In genomic region chr3:143433787-143434378, GRCh38 we compare ENCODE assay signal across 8 cellular contexts.
DNase-seq lines count a peak whose midpoint lies in the region; ATAC-seq and TF ChIP-seq lines count a peak whose summit lies in the region.

No MANE protein-coding gene starts in this region.

- H3K9me3 ChIP-seq in Peyer's patch (no peaks in the 10 kb centered on the region), hepatocyte (ENCODE audit: low read depth) (no peaks in the 10 kb centered on the region)

- H4K20me1 ChIP-seq in hepatocyte (ENCODE audit: insufficient read depth, poor library complexity, severe bottlenecking): no peaks in the 10 kb centered on the region

- no peak overlapping the region for H3K4me2 ChIP-seq in hepatocyte

- H3K4me1 ChIP-seq in Peyer's patch (peaks cover 0 to 15% (median 0%) of the 10 kb centered on the region in 4 donors), hepatocyte (ENCODE audit: insufficient read depth) (peaks cover 4% of the 10 kb centered on the region)

- no peaks in the 10 kb centered on the region for H3K9me2 ChIP-seq in hepatocyte (replicated peaks; ENCODE audit: insufficient read depth)

- POLR2A ChIA-PET in AG04449 (lab: Yijun Ruan, JAX) (no interaction called here), GM10248 (lab: Yijun Ruan, JAX) (no interaction called here)

- CTCF ChIA-PET in AG04449 (lab: Yijun Ruan, JAX): interaction anchor here (1.3 to 1.6 kb wide), 2 partner anchors 9 to 209 kb away, joined by 3 to 5 read pairs; no protein-coding TSS in a partner anchor
- CTCF ChIA-PET in GM10248 (lab: Yijun Ruan, JAX): interaction anchor here (0.6 to 6.8 kb wide), 43 partner anchors 8 to 342 kb away, joined by 3 to 57 read pairs (median 4); no protein-coding TSS in a partner anchor

- H3K27ac ChIP-seq in Peyer's patch: no peak overlapping the region
- H3K27ac ChIP-seq in hepatocyte: no peak overlapping the region

- no peak overlapping the region for H2AFZ ChIP-seq in hepatocyte

- no peaks in the 10 kb centered on the region for H3K79me2 ChIP-seq in hepatocyte

- WGBS in hepatocyte (ENCODE audit: low lambda C conversion rate, missing lambda C conversion rate): 70% methylated on average over 4 of the region's 4 CpGs

- no peaks in the 10 kb centered on the region for H3K27me3 ChIP-seq in Peyer's patch
- no peaks in the 10 kb centered on the region for H3K27me3 ChIP-seq in hepatocyte

- TF ChIP-seq CTCF in AG04449 (IDR thresholded peaks at IDR 0.05; ENCODE audit: insufficient read depth, low read length, missing control alignments): peak; percentile 13
- peak; percentile 41 for TF ChIP-seq CTCF in GM10248 (IDR thresholded peaks at IDR 0.05; ENCODE audit: control extremely low read depth, extremely low read depth, low read depth, missing control alignments)
- peak in 5 of 6 experiments; percentile 7 to 54 (median 47) for TF ChIP-seq CTCF in Peyer's patch (IDR thresholded peaks at IDR 0.05)
- peak; percentile 36 for TF ChIP-seq CTCF in hepatocyte (IDR thresholded peaks at IDR 0.05; ENCODE audit: poor library complexity)

- no peak for DNase-seq in AG04449 (ENCODE audit: low read depth, low spot score)
- DNase-seq in GM10248 (ENCODE audit: extremely low spot score): peak; percentile 29
- peak in 1 of 3 donors; percentile 49 for DNase-seq in Peyer's patch
- no peak for DNase-seq in hepatocyte (ENCODE audit: low spot score)
- no peak for DNase-seq in T1000 (lab: John Stamatoyannopoulos, UW)
- DNase-seq in DMS153 treated with DMSO at 0.1 percent for 48 hours (lab: John Stamatoyannopoulos, UW; ENCODE audit: unreplicated experiment): no peak

- H3K36me3 ChIP-seq in Peyer's patch: no peaks in the 10 kb centered on the region
- H3K36me3 ChIP-seq in hepatocyte (replicated peaks; ENCODE audit: insufficient read depth, low read depth): no peaks in the 10 kb centered on the region

- no peak for ATAC-seq in HG03432 (IDR thresholded peaks at IDR 0.05; ENCODE audit: unreplicated experiment)
- ATAC-seq in GM21737 (IDR thresholded peaks at IDR 0.05; ENCODE audit: unreplicated experiment): no peak

- H3K4me3 ChIP-seq in AG04449 (ENCODE audit: low read depth, low read length): no peak overlapping the region
- H3K4me3 ChIP-seq in Peyer's patch: no peak overlapping the region
- no peak overlapping the region for H3K4me3 ChIP-seq in hepatocyte

- TF ChIP-seq POLR2A in Peyer's patch (IDR thresholded peaks at IDR 0.05): no peak
